In the genomic region with DNA sequence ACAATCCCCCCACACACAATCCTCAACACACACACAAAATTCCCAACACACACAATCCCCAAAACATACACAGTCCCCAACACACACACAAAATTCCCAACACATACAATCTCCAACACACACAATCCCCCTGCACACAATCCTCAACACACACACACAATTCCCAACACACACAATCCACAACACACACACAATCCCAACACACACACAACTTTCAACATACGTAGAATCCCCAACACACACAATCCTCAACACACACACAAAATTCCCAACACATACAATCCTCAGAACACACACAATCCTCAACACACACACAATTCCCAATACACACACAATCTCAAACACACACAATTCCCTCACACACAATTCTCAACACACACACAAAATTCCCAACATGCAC, we compare ENCODE assay signal across 23 cellular contexts. TPM values are rescaled to one million over a fixed set of nuclear protein-coding genes. Genes with fewer than 3 reads are reported as not detected.
DNase-seq lines count a peak whose midpoint lies in the region; ATAC-seq, FAIRE-seq and TF ChIP-seq lines count a peak whose summit lies in the region.
"Had no signal": no experiment of that assay in that cellular context is flagged by ENCODE, and none has a peak within 500 bp of the region (broad histone marks: within the 10 kb centered on the region; RNA-seq: fewer than 3 reads in every experiment).

No MANE protein-coding gene starts in this region.

- peaks cover 29% of the 10 kb centered on the region for H3K23me2 ChIP-seq in H1 (ENCODE audit: low read depth, low read length)

- peaks cover 4% of the 10 kb centered on the region; the same call in 1 of the 2 replicates for H3K79me1 ChIP-seq in H1 (ENCODE audit: low read depth, low read length)

- no peak for TF ChIP-seq RAD21 in H1 (IDR thresholded peaks at IDR 0.05 in 1 of 2, conservative IDR thresholded peaks at IDR 0.05 in 1 of 2; ENCODE audit: low read depth in 2 of 2, low read length in 2 of 2)

- no peak for FAIRE-seq in H1 (lab: Jason Lieb, UNC)
- FAIRE-seq: endothelial cell of umbilical vein had no signal

- H3K4me2 ChIP-seq in H1 (ENCODE audit: insufficient read depth in 1 of 2, low read depth in 2 of 2, low read length in 2 of 2), result no peak overlapping the region

- H3K9ac ChIP-seq in H1 (replicated peaks in 1 of 4; ENCODE audit: extremely low read depth in 1 of 4, low read depth in 3 of 4, low read length in 3 of 4), result no peak overlapping the region

- H3K27ac Mint-ChIP-seq in T-helper 1 cell treated with Interleukin-12 subunit alpha and Interleukin-12 subunit beta and Interleukin-4 antibody, amounts not matched to agents 30 μg/mL and 1 μg/mL, for 36 hours, result peak overlapping the region; percentile 56
- H3K27ac Mint-ChIP-seq in CD8-positive, alpha-beta T cell, result peak overlapping the region; percentile 9
- peak overlapping the region; percentile 69 for H3K27ac Mint-ChIP-seq in activated CD4-positive, alpha-beta memory T cell treated with anti-CD3 and anti-CD28 coated beads, Interleukin-2, amount 10 ng/mL, durations not matched to agents 7 days and 5 days

- H2BK120ac ChIP-seq in H1 (replicated peaks; ENCODE audit: low read depth, low read length), result peak overlapping the region; percentile 38

- H3K36me3 ChIP-seq in CD8-positive, alpha-beta T cell (ENCODE audit: insufficient read depth, low read length), result no peaks in the 10 kb centered on the region
- H3K36me3 ChIP-seq in H1 (ENCODE audit: control insufficient read depth in 2 of 4, insufficient read depth in 4 of 4, low read length in 3 of 4), result no peaks in the 10 kb centered on the region; a peak in 2 of 8 replicates
- H3K36me3 ChIP-seq: brain microvascular endothelial cell, transverse colon had no signal

- H4K8ac ChIP-seq in H1 (ENCODE audit: extremely low read depth, insufficient read depth, low read length), result no peak overlapping the region

- 100% methylated on average over 1 of the region's 1 CpG for WGBS in H1 (ENCODE audit: extremely low coverage in 1 of 2, insufficient coverage in 1 of 2, insufficient read length in 1 of 2, insufficient replicate concordance in 2 of 2, low coverage in 1 of 2, low lambda C conversion rate in 2 of 2, missing lambda C conversion rate in 1 of 2), 2 experiments

- TF ChIP-seq CTCF in CD8-positive, alpha-beta T cell (IDR thresholded peaks at IDR 0.05), result no peak
- no peak for TF ChIP-seq CTCF in H1 (IDR thresholded peaks at IDR 0.05; ENCODE audit: control extremely low read depth in 1 of 3, insufficient read depth in 1 of 3, low read depth in 1 of 3, low read length in 3 of 3)

- no peaks in the 10 kb centered on the region for H3K9me3 ChIP-seq in CD8-positive, alpha-beta T cell (ENCODE audit: low read length)
- H3K9me3 ChIP-seq in H1 (ENCODE audit: insufficient read depth in 2 of 2, low read depth in 1 of 2, low read length in 1 of 2), result no peaks in the 10 kb centered on the region
- H3K9me3 ChIP-seq: transverse colon had no signal

- no peak overlapping the region for H2AK5ac ChIP-seq in H1 (ENCODE audit: low read depth, low read length)

- intact Hi-C loops in CD8-positive, alpha-beta T cell (cut with DNase I, micrococcal nuclease), result no loop called here

- peak overlapping the region; percentile 96; the same call in 1 of the 2 replicates for H2BK15ac ChIP-seq in H1 (ENCODE audit: low read length)

- H3K4me1 Mint-ChIP-seq in T-helper 1 cell treated with Interleukin-12 subunit alpha and Interleukin-12 subunit beta and Interleukin-4 antibody, amounts not matched to agents 30 μg/mL and 1 μg/mL, for 36 hours (ENCODE audit: low read depth), result peaks cover 43% of the 10 kb centered on the region
- peaks cover 64% of the 10 kb centered on the region for H3K4me1 Mint-ChIP-seq in CD8-positive, alpha-beta T cell (ENCODE audit: low read depth)
- H3K4me1 Mint-ChIP-seq in activated CD4-positive, alpha-beta memory T cell treated with anti-CD3 and anti-CD28 coated beads, Interleukin-2, amount 10 ng/mL, durations not matched to agents 7 days and 5 days, result peaks cover 80% of the 10 kb centered on the region

- TF ChIP-seq EP300 in H1 (IDR thresholded peaks at IDR 0.05; ENCODE audit: borderline replicate concordance in 1 of 2, low read depth in 2 of 2, low read length in 2 of 2), result no peak

- H4K20me1 ChIP-seq in H1 (replicated peaks in 1 of 2; ENCODE audit: control insufficient read depth in 1 of 2, insufficient read depth in 2 of 2, low read length in 2 of 2), result peaks cover 0 to 20% of the 10 kb centered on the region in 2 experiments

- H3K4me3 Mint-ChIP-seq in T-helper 1 cell treated with Interleukin-12 subunit alpha and Interleukin-12 subunit beta and Interleukin-4 antibody, amounts not matched to agents 30 μg/mL and 1 μg/mL, for 36 hours, result peak overlapping the region; percentile 15
- peak overlapping the region; percentile 53 for H3K4me3 Mint-ChIP-seq in CD8-positive, alpha-beta T cell
- peak overlapping the region; percentile 12 for H3K4me3 Mint-ChIP-seq in activated CD4-positive, alpha-beta memory T cell treated with anti-CD3 and anti-CD28 coated beads, Interleukin-2, amount 10 ng/mL, durations not matched to agents 7 days and 5 days

- H2BK12ac ChIP-seq in H1 (ENCODE audit: low read depth, low read length), result 0 out of 2 replicates have a peak overlapping the region, but pooled peaks have one; percentile 77

- TF ChIP-seq POLR2A in H1 (IDR thresholded peaks at IDR 0.05; ENCODE audit: control extremely low read depth in 1 of 2, low read depth in 2 of 2, low read length in 2 of 2), result no peak

- H3K36me3 Mint-ChIP-seq in T-helper 1 cell treated with Interleukin-12 subunit alpha and Interleukin-12 subunit beta and Interleukin-4 antibody, amounts not matched to agents 30 μg/mL and 1 μg/mL, for 36 hours (ENCODE audit: low read depth), result peaks cover 4% of the 10 kb centered on the region
- H3K36me3 Mint-ChIP-seq in CD8-positive, alpha-beta T cell, result no peaks in the 10 kb centered on the region
- H3K36me3 Mint-ChIP-seq in activated CD4-positive, alpha-beta memory T cell treated with anti-CD3 and anti-CD28 coated beads, Interleukin-2, amount 10 ng/mL, durations not matched to agents 7 days and 5 days (ENCODE audit: low read depth), result peaks cover 25% of the 10 kb centered on the region

- H2BK20ac ChIP-seq in H1 (ENCODE audit: low read length), result peak overlapping the region; percentile 80; the same call in 1 of the 2 replicates

- peaks cover 58% of the 10 kb centered on the region for H3K4me1 ChIP-seq in CD8-positive, alpha-beta T cell (ENCODE audit: insufficient read depth, low read length)
- peaks cover 0 to 22% (median 6%) of the 10 kb centered on the region in 4 experiments; a peak in 6 of 7 replicates for H3K4me1 ChIP-seq in H1 (replicated peaks in 1 of 4; ENCODE audit: control insufficient read depth in 3 of 4, insufficient read depth in 4 of 4, low read length in 3 of 4)

- H3K23ac ChIP-seq in H1 (ENCODE audit: insufficient read length), result no peak overlapping the region

- no peak overlapping the region for H2AFZ ChIP-seq in H1 (ENCODE audit: low read length)

- no peak overlapping the region for H4K5ac ChIP-seq in H1 (ENCODE audit: insufficient read length, low read depth, low read length)

- H3K9me3 Mint-ChIP-seq in T-helper 1 cell treated with Interleukin-12 subunit alpha and Interleukin-12 subunit beta and Interleukin-4 antibody, amounts not matched to agents 30 μg/mL and 1 μg/mL, for 36 hours, result peaks cover 6% of the 10 kb centered on the region
- H3K9me3 Mint-ChIP-seq in CD8-positive, alpha-beta T cell, result no peaks in the 10 kb centered on the region
- peaks cover 8% of the 10 kb centered on the region for H3K9me3 Mint-ChIP-seq in activated CD4-positive, alpha-beta memory T cell treated with anti-CD3 and anti-CD28 coated beads, Interleukin-2, amount 10 ng/mL, durations not matched to agents 7 days and 5 days

- H3K79me2 ChIP-seq in H1 (ENCODE audit: control insufficient read depth in 1 of 2, insufficient read depth in 2 of 2, low read length in 2 of 2), result no peaks in the 10 kb centered on the region

- H3K4me3 ChIP-seq in CD8-positive, alpha-beta T cell (ENCODE audit: low read depth, low read length), result no peak overlapping the region
- no peak overlapping the region for H3K4me3 ChIP-seq in H1 (ENCODE audit: extremely low read depth in 1 of 4, insufficient read depth in 2 of 4, low read depth in 3 of 4, low read length in 4 of 4)
- H3K4me3 ChIP-seq: transverse colon had no signal

- H3K27me3 Mint-ChIP-seq in T-helper 1 cell treated with Interleukin-12 subunit alpha and Interleukin-12 subunit beta and Interleukin-4 antibody, amounts not matched to agents 30 μg/mL and 1 μg/mL, for 36 hours (ENCODE audit: low read depth), result peaks cover 15% of the 10 kb centered on the region
- H3K27me3 Mint-ChIP-seq in CD8-positive, alpha-beta T cell (ENCODE audit: low read depth), result peaks cover 28% of the 10 kb centered on the region
- H3K27me3 Mint-ChIP-seq in activated CD4-positive, alpha-beta memory T cell treated with anti-CD3 and anti-CD28 coated beads, Interleukin-2, amount 10 ng/mL, durations not matched to agents 7 days and 5 days, result peaks cover 20% of the 10 kb centered on the region

- DNase-seq in T-helper 1 cell, result no peak
- no peak for DNase-seq in CD8-positive, alpha-beta T cell
- DNase-seq in activated CD4-positive, alpha-beta memory T cell treated with anti-CD3 and anti-CD28 coated beads, Interleukin-2, amount 10 ng/mL, durations not matched to agents 7 days and 5 days, result no peak
- DNase-seq in H1 (ENCODE audit: low read depth in 1 of 2, low spot score in 2 of 2), result no peak
- no peak for DNase-seq in NCI-H774 (lab: John Stamatoyannopoulos, UW)
- no peak for DNase-seq in activated gamma-delta T cell treated with Interleukin-2 at 50 U/mL for 16 hours
- DNase-seq in SHP77 treated with DMSO at 0.1 percent for 48 hours (lab: John Stamatoyannopoulos, UW), result no peak
- DNase-seq: activated gamma-delta T cell, brain microvascular endothelial cell, cortex of kidney, DMS53, kidney glomerular epithelial cell, mesendoderm, NCI-H146, NCI-H748 treated with DMSO at 0.1 percent for 48 hours, transverse colon had no signal

- POLR2A ChIA-PET in CD8-positive, alpha-beta T cell (lab: Charles Lee), result no interaction called here
- POLR2A ChIA-PET in activated CD4-positive, alpha-beta memory T cell treated with anti-CD3 and anti-CD28 coated beads, Interleukin-2, amount 10 ng/mL, durations not matched to agents 7 days and 5 days (lab: Charles Lee), result no interaction called here
- POLR2A ChIA-PET in H1 (lab: Charles Lee; ENCODE audit: partially characterized antibody), result no interaction called here

- H3K14ac ChIP-seq in H1 (ENCODE audit: insufficient read length), result no peak overlapping the region

- no peak overlapping the region for H3K4ac ChIP-seq in H1 (replicated peaks; ENCODE audit: insufficient read length, low read depth, low read length)

- no peaks in the 10 kb centered on the region for H3K27me3 ChIP-seq in CD8-positive, alpha-beta T cell (ENCODE audit: insufficient read depth, low read length)
- H3K27me3 ChIP-seq in H1 (replicated peaks in 1 of 4; ENCODE audit: control insufficient read depth in 3 of 4, extremely low read depth in 1 of 4, insufficient read depth in 3 of 4, low read length in 3 of 4), result peaks cover 0 to 16% (median 0%) of the 10 kb centered on the region in 4 experiments; a peak in 3 of 7 replicates

- H4K91ac ChIP-seq in H1 (replicated peaks; ENCODE audit: insufficient read length, low read length), result peak overlapping the region; percentile 65

- CTCF ChIA-PET in CD8-positive, alpha-beta T cell (lab: Charles Lee), result no interaction called here
- CTCF ChIA-PET in activated CD4-positive, alpha-beta memory T cell treated with anti-CD3 and anti-CD28 coated beads, Interleukin-2, amount 10 ng/mL, durations not matched to agents 7 days and 5 days (lab: Charles Lee), result no interaction called here
- CTCF ChIA-PET in H1 (lab: Charles Lee; ENCODE audit: partially characterized antibody), result no interaction called here

- H3K18ac ChIP-seq in H1 (ENCODE audit: extremely low read depth, low read length), result no peak overlapping the region

- ATAC-seq in CD8-positive, alpha-beta T cell, result no peak

- 0 out of 2 replicates have a peak overlapping the region, but pooled peaks have one; percentile 68 for H2BK5ac ChIP-seq in H1 (ENCODE audit: low read depth, low read length)

- H3K27ac ChIP-seq in CD8-positive, alpha-beta T cell (ENCODE audit: low read depth, low read length), result no peak overlapping the region
- no peak overlapping the region for H3K27ac ChIP-seq in H1 (ENCODE audit: low read depth, low read length)
- H3K27ac ChIP-seq: 22Rv1, brain microvascular endothelial cell had no signal

- H3K56ac ChIP-seq in H1 (replicated peaks; ENCODE audit: insufficient read length, low read depth, low read length), result peak overlapping the region; percentile 90

RNA-seq across cellular contexts. Expression of gene PDCD1, which starts 2.6 kb away (rescaled TPM):
- 10 to 100 TPM in 1 of 2 experiments, 1 to 10 TPM in 1; 8.0 to 10.7 TPM for total RNA-seq in CD8-positive, alpha-beta T cell
- 10 to 100 TPM; 17.2 to 17.9 TPM for total RNA-seq in activated CD4-positive, alpha-beta memory T cell treated with anti-CD3 and anti-CD28 coated beads, Interleukin-2, amount 10 ng/mL, durations not matched to agents 7 days and 5 days
- 0.48 and 0.73 TPM in 2 replicates for total RNA-seq in H1 (2021; fragmentation: NEBNext Ultra II Directional; extraction: Animal tissue kit (Norgen Biotek cat#: 25700))
- 1.1 and 1.5 TPM in 2 replicates for polyA plus RNA-seq in H1 (2011; rRNA removed)
- 1.1 TPM for polyA plus RNA-seq in H1 (2011; cell fraction: cytosol; rRNA removed)
- 1.8 TPM for polyA plus RNA-seq in H1 (2011; cell fraction: nucleus; rRNA removed)
- 0.37 to 0.80 TPM (median 0.56 TPM) in 4 replicates for polyA plus RNA-seq in H1 (2012, experiment 1 of 2)
- polyA plus RNA-seq in H1 (2012, experiment 2 of 2), result 0.41 TPM
- polyA plus RNA-seq in H1 (2013, experiment 1 of 2), result 1.5 TPM
- polyA plus RNA-seq in H1 (2013, experiment 2 of 2), result 1.5 TPM
- 0.22 and 0.24 TPM in 2 replicates for polyA minus RNA-seq in H1 (2011; rRNA and poly(A)+ RNA removed)
- polyA minus RNA-seq in H1 (2011; cell fraction: cytosol; rRNA and poly(A)+ RNA removed), result 2.5 TPM
- 0.30 TPM for polyA minus RNA-seq in H1 (2011; cell fraction: nucleus; rRNA and poly(A)+ RNA removed)
- total RNA-seq: endothelial cell of umbilical vein, fibroblast of villous mesenchyme, HT-29, pulmonary artery endothelial cell had no signal
- polyA plus RNA-seq: BJ, endothelial cell of umbilical vein had no signal

RNA-seq across cellular contexts. Expression of gene RTP5, which starts 8.3 kb away (rescaled TPM):
- total RNA-seq in CD8-positive, alpha-beta T cell, result 1 to 10 TPM; 1.8 to 2.7 TPM
- total RNA-seq in activated CD4-positive, alpha-beta memory T cell treated with anti-CD3 and anti-CD28 coated beads, Interleukin-2, amount 10 ng/mL, durations not matched to agents 7 days and 5 days, result under 1 TPM in 1 of 2 experiments, not detected in 1; 0.13 TPM
- total RNA-seq in H1 (2021; fragmentation: NEBNext Ultra II Directional; extraction: Animal tissue kit (Norgen Biotek cat#: 25700)), result not detected in 2 replicates
- polyA plus RNA-seq in H1 (2011; rRNA removed), result 0.03 TPM in 1 of 2 replicates, not detected in the other
- polyA plus RNA-seq in H1 (2011; cell fraction: cytosol; rRNA removed), result not detected
- not detected for polyA plus RNA-seq in H1 (2011; cell fraction: nucleus; rRNA removed)
- polyA plus RNA-seq in H1 (2012, experiment 1 of 2), result not detected in 4 replicates
- polyA plus RNA-seq in H1 (2012, experiment 2 of 2), result not detected
- polyA plus RNA-seq in H1 (2013, experiment 1 of 2), result not detected
- not detected for polyA plus RNA-seq in H1 (2013, experiment 2 of 2)
- polyA minus RNA-seq in H1 (2011; rRNA and poly(A)+ RNA removed), result not detected in 2 replicates
- polyA minus RNA-seq in H1 (2011; cell fraction: cytosol; rRNA and poly(A)+ RNA removed), result not detected
- polyA minus RNA-seq in H1 (2011; cell fraction: nucleus; rRNA and poly(A)+ RNA removed), result not detected
- total RNA-seq: endothelial cell of umbilical vein, fibroblast of villous mesenchyme, HT-29, pulmonary artery endothelial cell had no signal
- polyA plus RNA-seq: BJ, endothelial cell of umbilical vein had no signal

RNA-seq across cellular contexts. Expression of gene NEU4, which starts 52.3 kb away (rescaled TPM):
- total RNA-seq in CD8-positive, alpha-beta T cell, result 1 to 10 TPM; 2.9 to 3.0 TPM
- total RNA-seq in activated CD4-positive, alpha-beta memory T cell treated with anti-CD3 and anti-CD28 coated beads, Interleukin-2, amount 10 ng/mL, durations not matched to agents 7 days and 5 days, result under 1 TPM; 0.38 to 0.43 TPM
- total RNA-seq in H1 (2021; fragmentation: NEBNext Ultra II Directional; extraction: Animal tissue kit (Norgen Biotek cat#: 25700)), result 0.50 and 0.82 TPM in 2 replicates
- 0.32 and 0.89 TPM in 2 replicates for polyA plus RNA-seq in H1 (2011; rRNA removed)
- 0.45 TPM for polyA plus RNA-seq in H1 (2011; cell fraction: cytosol; rRNA removed)
- polyA plus RNA-seq in H1 (2011; cell fraction: nucleus; rRNA removed), result 2.0 TPM
- 0.23 to 0.82 TPM (median 0.62 TPM) in 3 of 4 replicates, not detected in the other for polyA plus RNA-seq in H1 (2012, experiment 1 of 2)
- polyA plus RNA-seq in H1 (2012, experiment 2 of 2), result 0.28 TPM
- 0.39 TPM for polyA plus RNA-seq in H1 (2013, experiment 1 of 2)
- polyA plus RNA-seq in H1 (2013, experiment 2 of 2), result 0.07 TPM
- not detected in 2 replicates for polyA minus RNA-seq in H1 (2011; rRNA and poly(A)+ RNA removed)
- polyA minus RNA-seq in H1 (2011; cell fraction: cytosol; rRNA and poly(A)+ RNA removed), result not detected
- polyA minus RNA-seq in H1 (2011; cell fraction: nucleus; rRNA and poly(A)+ RNA removed), result 0.50 TPM
- total RNA-seq: endothelial cell of umbilical vein, fibroblast of villous mesenchyme, pulmonary artery endothelial cell had no signal
- polyA plus RNA-seq: BJ, endothelial cell of umbilical vein had no signal

Comparison
In these comparisons a context has a peak if more than half of its experiments do, and no peak if none do; other contexts are left out.
1. H3K27ac Mint-ChIP-seq: peak in every context shown above with its lines; median percentile 69 in activated CD4-positive, alpha-beta memory T cell treated with anti-CD3 and anti-CD28 coated beads, Interleukin-2, amount 10 ng/mL, durations not matched to agents 7 days and 5 days; 56 in T-helper 1 cell treated with Interleukin-12 subunit alpha and Interleukin-12 subunit beta and Interleukin-4 antibody, amounts not matched to agents 30 μg/mL and 1 μg/mL, for 36 hours; 9 in CD8-positive, alpha-beta T cell.